In the genomic region with DNA sequence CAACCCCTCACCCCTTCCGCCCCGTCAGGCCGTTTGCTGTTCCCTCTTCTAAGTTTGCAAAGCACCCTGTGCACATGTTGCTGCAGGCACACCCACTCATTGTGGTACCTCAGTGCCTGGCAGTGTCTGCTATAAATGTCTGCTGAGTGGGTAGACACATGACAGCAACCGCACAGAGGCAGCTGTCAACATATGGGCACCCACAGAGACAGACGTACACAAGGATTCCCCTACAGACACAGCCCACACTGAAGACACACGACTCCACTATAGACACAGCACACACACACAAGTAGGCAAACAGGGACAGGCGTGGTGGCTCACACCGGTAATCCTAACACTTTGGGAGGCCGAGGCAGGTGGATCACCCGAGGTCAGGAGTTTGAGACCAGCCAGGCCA, we compare ENCODE assay signal across 16 cellular contexts. TPM values are rescaled to one million over a fixed set of nuclear protein-coding genes. Genes with fewer than 3 reads are reported as not detected.
DNase-seq lines count a peak whose midpoint lies in the region; ATAC-seq and TF ChIP-seq lines count a peak whose summit lies in the region.
"Had no signal": no experiment of that assay in that cellular context is flagged by ENCODE, and none has a peak within 500 bp of the region (broad histone marks: within the 10 kb centered on the region; RNA-seq: fewer than 3 reads in every experiment).

No MANE protein-coding gene starts in this region.

- peaks cover 2% of the 10 kb centered on the region for H3K9me3 Mint-ChIP-seq in activated CD8-positive, alpha-beta T cell treated with anti-CD3 and anti-CD28 coated beads for 36 hours
- H3K9me3 Mint-ChIP-seq in neural progenitor cell, result no peaks in the 10 kb centered on the region
- H3K9me3 Mint-ChIP-seq: endodermal cell, immature natural killer cell had no signal

- peak; percentile 68 for ATAC-seq in activated CD8-positive, alpha-beta T cell treated with anti-CD3 and anti-CD28 coated beads for 36 hours
- peak; percentile 29 for ATAC-seq in mucosa of descending colon
- ATAC-seq in upper lobe of left lung (ENCODE audit: low FRiP score in 2 of 2), result no peak
- no peak for ATAC-seq in GM19023 (IDR thresholded peaks at IDR 0.05; ENCODE audit: unreplicated experiment)
- ATAC-seq: body of pancreas, foreskin keratinocyte had no signal

- H3K9ac ChIP-seq in BLaER1 treated with 17β-estradiol and CSF1 and Interleukin-3, amounts not matched to agents 10 nM and 100 nM, result 0 out of 22 replicates have a peak overlapping the region, but pooled peaks of 2 of the 11 experiments have one; percentile 1 to 8
- H3K9ac ChIP-seq in neural progenitor cell (no peak overlapping the region), mesendoderm (ENCODE audit: low read length) (no peak overlapping the region)

- TF ChIP-seq CTCF in GM13977 (IDR thresholded peaks at IDR 0.05; ENCODE audit: extremely low read depth, insufficient read depth, missing control alignments) (no peak), mucosa of descending colon (IDR thresholded peaks at IDR 0.05) (no peak), upper lobe of left lung (IDR thresholded peaks at IDR 0.05) (no peak), neural progenitor cell (IDR thresholded peaks at IDR 0.05) (no peak)
- no peak for TF ChIP-seq CTCF in activated CD8-positive, alpha-beta T cell treated with anti-CD3 and anti-CD28 coated beads for 36 hours (IDR thresholded peaks at IDR 0.05)

- H3K36me3 ChIP-seq in BLaER1 treated with 17β-estradiol and CSF1 and Interleukin-3, amounts not matched to agents 10 nM and 100 nM, result peaks cover 12 to 77% (median 31%) of the 10 kb centered on the region in 11 experiments; a peak in 20 of 22 replicates
- H3K36me3 ChIP-seq in mucosa of descending colon (ENCODE audit: low read depth), result peaks cover 14% of the 10 kb centered on the region
- peaks cover 18 to 98% (median 78%) of the 10 kb centered on the region in 4 donors for H3K36me3 ChIP-seq in upper lobe of left lung
- H3K36me3 ChIP-seq in neural progenitor cell, result no peaks in the 10 kb centered on the region
- H3K36me3 ChIP-seq in mesendoderm (ENCODE audit: control insufficient read depth, insufficient read depth, low read length), result peaks cover 11% of the 10 kb centered on the region

- intact Hi-C loops in activated CD8-positive, alpha-beta T cell treated with anti-CD3 and anti-CD28 coated beads for 36 hours (cut with micrococcal nuclease), result no loop called here
- intact Hi-C loops in mucosa of descending colon (cut with DNase I, micrococcal nuclease), result no loop called here

- H4K20me1 ChIP-seq in BLaER1 treated with 17β-estradiol and CSF1 and Interleukin-3, amounts not matched to agents 10 nM and 100 nM, result peaks cover 28 to 93% (median 51%) of the 10 kb centered on the region in 11 experiments; a peak in 21 of 22 replicates
- peaks cover 7% of the 10 kb centered on the region for H4K20me1 ChIP-seq in neural progenitor cell (ENCODE audit: low read depth)

- no peak for TF ChIP-seq POLR2A in upper lobe of left lung (IDR thresholded peaks at IDR 0.05)

- no peaks in the 10 kb centered on the region for H3K79me1 ChIP-seq in mesendoderm (ENCODE audit: low read length)

- H3K4ac ChIP-seq in mesendoderm (ENCODE audit: low read depth, low read length), result no peak overlapping the region

- H3K23ac ChIP-seq in mesendoderm (ENCODE audit: low read length), result no peak overlapping the region

- H2AK5ac ChIP-seq in mesendoderm (ENCODE audit: low read length), result no peak overlapping the region

- peak overlapping the region in 2 of 11 experiments; percentile 20 to 38; a peak in 2 of 22 replicates for H3K27ac ChIP-seq in BLaER1 treated with 17β-estradiol and CSF1 and Interleukin-3, amounts not matched to agents 10 nM and 100 nM
- H3K27ac ChIP-seq in upper lobe of left lung (peak overlapping the region in 2 of 4 donors; percentile 24 to 48), neural progenitor cell (no peak overlapping the region), mesendoderm (ENCODE audit: low read depth, low read length) (no peak overlapping the region)
- H3K27ac ChIP-seq: body of pancreas, C4-2B, foreskin keratinocyte, SK-N-MC had no signal

- no peak overlapping the region for H3K18ac ChIP-seq in mesendoderm (ENCODE audit: low read length)

- peaks cover 0 to 12% (median 11%) of the 10 kb centered on the region in 11 experiments; a peak in 15 of 22 replicates for H3K9me3 ChIP-seq in BLaER1 treated with 17β-estradiol and CSF1 and Interleukin-3, amounts not matched to agents 10 nM and 100 nM (replicated peaks in 1 of 11)
- H3K9me3 ChIP-seq in mucosa of descending colon, result no peaks in the 10 kb centered on the region
- H3K9me3 ChIP-seq in upper lobe of left lung, result no peaks in the 10 kb centered on the region
- H3K9me3 ChIP-seq in neural progenitor cell (ENCODE audit: low read depth), result no peaks in the 10 kb centered on the region
- H3K9me3 ChIP-seq: body of pancreas had no signal

- H3K4me3 Mint-ChIP-seq in activated CD8-positive, alpha-beta T cell treated with anti-CD3 and anti-CD28 coated beads for 36 hours, result no peak overlapping the region
- no peak overlapping the region for H3K4me3 Mint-ChIP-seq in neural progenitor cell
- H3K4me3 Mint-ChIP-seq: endodermal cell, immature natural killer cell had no signal

- H3K36me3 Mint-ChIP-seq in activated CD8-positive, alpha-beta T cell treated with anti-CD3 and anti-CD28 coated beads for 36 hours (ENCODE audit: low read depth), result peaks cover 7% of the 10 kb centered on the region
- peaks cover 7% of the 10 kb centered on the region for H3K36me3 Mint-ChIP-seq in neural progenitor cell

- peaks cover 4% of the 10 kb centered on the region for H3F3A ChIP-seq in neural progenitor cell (ENCODE audit: low read depth)

- H3K79me2 ChIP-seq in neural progenitor cell (ENCODE audit: low read depth) (no peaks in the 10 kb centered on the region), mesendoderm (ENCODE audit: control insufficient read depth, insufficient read depth, low read length) (no peaks in the 10 kb centered on the region)

- POLR2A ChIA-PET in activated CD8-positive, alpha-beta T cell treated with anti-CD3 and anti-CD28 coated beads for 36 hours (lab: Charles Lee), result interaction anchor here (1.7 to 2.2 kb wide), 2 partner anchors 10 to 13 kb away, joined by 5 to 6 read pairs; no protein-coding TSS in a partner anchor

- no peak overlapping the region for H3K4me3 ChIP-seq in BLaER1 treated with 17β-estradiol and CSF1 and Interleukin-3, amounts not matched to agents 10 nM and 100 nM
- H3K4me3 ChIP-seq in mucosa of descending colon, result no peak overlapping the region
- no peak overlapping the region for H3K4me3 ChIP-seq in upper lobe of left lung
- H3K4me3 ChIP-seq in neural progenitor cell, result no peak overlapping the region
- H3K4me3 ChIP-seq in mesendoderm (ENCODE audit: low read length), result no peak overlapping the region
- H3K4me3 ChIP-seq: body of pancreas, SK-N-MC had no signal

- peaks cover 64 to 83% (median 71%) of the 10 kb centered on the region in 10 experiments for H3K4me1 ChIP-seq in BLaER1 treated with 17β-estradiol and CSF1 and Interleukin-3, amounts not matched to agents 10 nM and 100 nM
- H3K4me1 ChIP-seq in mucosa of descending colon (ENCODE audit: low read depth), result no peaks in the 10 kb centered on the region
- peaks cover 2 to 14% (median 9%) of the 10 kb centered on the region in 4 donors for H3K4me1 ChIP-seq in upper lobe of left lung
- H3K4me1 ChIP-seq in neural progenitor cell, result peaks cover 4% of the 10 kb centered on the region
- no peaks in the 10 kb centered on the region for H3K4me1 ChIP-seq in mesendoderm (ENCODE audit: control insufficient read depth, low read depth, low read length)
- H3K4me1 ChIP-seq: body of pancreas, foreskin keratinocyte had no signal

- CTCF ChIA-PET in activated CD8-positive, alpha-beta T cell treated with anti-CD3 and anti-CD28 coated beads for 36 hours (lab: Charles Lee), result interaction anchor here (1.2 kb wide), 1 partner anchor 109 kb away, joined by 3 read pairs; no protein-coding TSS in a partner anchor

- H3K4me2 ChIP-seq in BLaER1 treated with 17β-estradiol and CSF1 and Interleukin-3, amounts not matched to agents 10 nM and 100 nM, result peak overlapping the region; percentile 44 to 92 (median 82)
- H3K4me2 ChIP-seq in neural progenitor cell (no peak overlapping the region), mesendoderm (ENCODE audit: low read length) (no peak overlapping the region)

- in situ Hi-C loops in GM13977 (cut with MboI; ENCODE audit: low pct_unique_long_range_greater_than_20kb, low sequenced_read_pairs, unreplicated experiment), result no loop called here

- TF ChIP-seq EP300 in upper lobe of left lung (IDR thresholded peaks at IDR 0.05), result no peak

- H3K4me1 Mint-ChIP-seq in activated CD8-positive, alpha-beta T cell treated with anti-CD3 and anti-CD28 coated beads for 36 hours (ENCODE audit: low read depth), result peaks cover 15% of the 10 kb centered on the region
- peaks cover 30% of the 10 kb centered on the region for H3K4me1 Mint-ChIP-seq in neural progenitor cell
- H3K4me1 Mint-ChIP-seq: endodermal cell, immature natural killer cell had no signal

- H2BK120ac ChIP-seq in mesendoderm (ENCODE audit: low read depth, low read length), result no peak overlapping the region

- no peak overlapping the region for H4K8ac ChIP-seq in mesendoderm (ENCODE audit: low read depth, low read length)

- 75 to 88% methylated on average over 9 to 10 of the region's 10 CpGs for WGBS in upper lobe of left lung, 2 donors
- WGBS in mesendoderm (ENCODE audit: extremely low coverage, insufficient coverage, low lambda C conversion rate), result no CpG with 5 or more reads among the region's 10 CpGs

- DNase-seq in GM13977 (ENCODE audit: low spot score), result peak; percentile 59
- DNase-seq in activated CD8-positive, alpha-beta T cell treated with anti-CD3 and anti-CD28 coated beads for 36 hours, result peak; percentile 60
- no peak for DNase-seq in mucosa of descending colon
- DNase-seq in upper lobe of left lung, result no peak
- DNase-seq in neural progenitor cell (ENCODE audit: low spot score), result no peak
- DNase-seq in mesendoderm, result no peak
- DNase-seq: body of pancreas; foreskin keratinocyte; immature natural killer cell; stimulated activated CD4-positive, alpha-beta T cell treated with anti-CD3 and anti-CD28 coated beads, Interleukin-15, amount 100 ng/mL, for 24 hours had no signal

- H4K5ac ChIP-seq in mesendoderm (ENCODE audit: low read length), result no peak overlapping the region

- no peak overlapping the region for H2AFZ ChIP-seq in neural progenitor cell (replicated peaks)

- no peak overlapping the region for H3K27ac Mint-ChIP-seq in activated CD8-positive, alpha-beta T cell treated with anti-CD3 and anti-CD28 coated beads for 36 hours
- no peak overlapping the region for H3K27ac Mint-ChIP-seq in neural progenitor cell
- H3K27ac Mint-ChIP-seq: endodermal cell, immature natural killer cell, progenitor cell of endocrine pancreas had no signal

- H3K27me3 Mint-ChIP-seq in activated CD8-positive, alpha-beta T cell treated with anti-CD3 and anti-CD28 coated beads for 36 hours, result peaks cover 3% of the 10 kb centered on the region
- H3K27me3 Mint-ChIP-seq in neural progenitor cell (ENCODE audit: insufficient read depth, low read depth), result peaks cover 8% of the 10 kb centered on the region
- H3K27me3 Mint-ChIP-seq: progenitor cell of endocrine pancreas had no signal

- H3K27me3 ChIP-seq in BLaER1 treated with 17β-estradiol and CSF1 and Interleukin-3, amounts not matched to agents 10 nM and 100 nM, result 0 out of 22 replicates have a peak, but pooled peaks cover 0 to 3% (median 0%) of the 10 kb centered on the region in 11 experiments
- H3K27me3 ChIP-seq in upper lobe of left lung (no peaks in the 10 kb centered on the region), neural progenitor cell (no peaks in the 10 kb centered on the region), mesendoderm (ENCODE audit: insufficient read depth, low read length, poor library complexity) (no peaks in the 10 kb centered on the region)
- H3K27me3 ChIP-seq: body of pancreas, foreskin keratinocyte had no signal

- H3K56ac ChIP-seq in mesendoderm (ENCODE audit: low read length), result no peak overlapping the region

- H2BK15ac ChIP-seq in mesendoderm (replicated peaks; ENCODE audit: low read depth), result no peak overlapping the region

- H2BK5ac ChIP-seq in mesendoderm (ENCODE audit: low read length), result no peak overlapping the region

RNA-seq across cellular contexts. Expression of a gene that starts 17.8 kb away (rescaled TPM):
- total RNA-seq in activated CD8-positive, alpha-beta T cell treated with anti-CD3 and anti-CD28 coated beads for 36 hours, result 10 to 100 TPM; 12.1 to 12.9 TPM
- 10 to 100 TPM; 73.9 to 85.3 (median 74.0) TPM for total RNA-seq in mucosa of descending colon
- total RNA-seq in upper lobe of left lung, result 100 to 1,000 TPM in 1 of 6 donors, 10 to 100 TPM in 5; 37.7 to 121 (median 65.8) TPM
- total RNA-seq in neural progenitor cell (ENCODE audit: low replicate concordance), result 52.2 and 59.6 TPM in 2 replicates
- polyA plus RNA-seq in mesendoderm (2013, experiment 1 of 2), result 39.1 TPM
- 39.0 TPM for polyA plus RNA-seq in mesendoderm (2013, experiment 2 of 2)

RNA-seq across cellular contexts. Expression of a gene that starts 18.6 kb away (rescaled TPM):
- total RNA-seq in activated CD8-positive, alpha-beta T cell treated with anti-CD3 and anti-CD28 coated beads for 36 hours, result 10 to 100 TPM; 12.6 to 16.8 TPM
- total RNA-seq in mucosa of descending colon (100 to 1,000 TPM; 249 to 344 (median 276) TPM), upper lobe of left lung (100 to 1,000 TPM; 186 to 358 (median 266) TPM), neural progenitor cell (ENCODE audit: low replicate concordance) (28.7 and 40.6 TPM in 2 replicates)
- polyA plus RNA-seq in mesendoderm (2013, experiment 1 of 2), result 35.2 TPM
- 36.4 TPM for polyA plus RNA-seq in mesendoderm (2013, experiment 2 of 2)

RNA-seq across cellular contexts. Expression of a gene that starts 42.6 kb away (rescaled TPM):
- 10 to 100 TPM; 16.5 to 16.7 TPM for total RNA-seq in activated CD8-positive, alpha-beta T cell treated with anti-CD3 and anti-CD28 coated beads for 36 hours
- total RNA-seq in mucosa of descending colon, result 10 to 100 TPM; 43.7 to 49.9 (median 47.6) TPM
- 100 to 1,000 TPM in 2 of 6 donors, 10 to 100 TPM in 4; 60.9 to 155 (median 84.6) TPM for total RNA-seq in upper lobe of left lung
- 11.7 and 20.9 TPM in 2 replicates for total RNA-seq in neural progenitor cell (ENCODE audit: low replicate concordance)
- 15.1 TPM for polyA plus RNA-seq in mesendoderm (2013, experiment 1 of 2)
- 14.1 TPM for polyA plus RNA-seq in mesendoderm (2013, experiment 2 of 2)

Comparison
In these comparisons a context has a peak if more than half of its experiments do, and no peak if none do; other contexts are left out.
1. H3K4me2 ChIP-seq: peak in BLaER1 treated with 17β-estradiol and CSF1 and Interleukin-3, amounts not matched to agents 10 nM and 100 nM (11 of 11); none in neural progenitor cell (single experiment) and mesendoderm (single experiment).
2. DNase-seq: peak in GM13977 (single experiment) and activated CD8-positive, alpha-beta T cell treated with anti-CD3 and anti-CD28 coated beads for 36 hours (single experiment); none in mucosa of descending colon (0 of 3), upper lobe of left lung (0 of 2), neural progenitor cell (single experiment) and mesendoderm (single experiment).
3. ATAC-seq: peak in activated CD8-positive, alpha-beta T cell treated with anti-CD3 and anti-CD28 coated beads for 36 hours (single experiment) and mucosa of descending colon (single experiment); none in upper lobe of left lung (0 of 2) and GM19023 (single experiment).